In genomic region chr21:36141513-36141925, GRCh38 we compare ENCODE assay signal across 9 cellular contexts. TPM values are rescaled to one million over a fixed set of nuclear protein-coding genes. Genes with fewer than 3 reads are reported as not detected.
DNase-seq lines count a peak whose midpoint lies in the region; ATAC-seq and TF ChIP-seq lines count a peak whose summit lies in the region.
"Had no signal": no experiment of that assay in that cellular context is flagged by ENCODE, and none has a peak within 500 bp of the region (broad histone marks: within the 10 kb centered on the region; RNA-seq: fewer than 3 reads in every experiment).

No MANE protein-coding gene starts in this region.

- H3K27me3 ChIP-seq in heart left ventricle (no peaks in the 10 kb centered on the region), psoas muscle (ENCODE audit: insufficient read depth in 3 of 3, low read length in 2 of 3) (no peaks in the 10 kb centered on the region)

- intact Hi-C loops in heart left ventricle (cut with DNase I) (loop anchor here in 9 of 10 donors (1.0 to 5.0 kb wide), 4 partner anchors 66 to 191 kb away; no protein-coding TSS in a partner anchor), psoas muscle (cut with DNase I) (loop anchor here (1.0 to 5.0 kb wide), 4 partner anchors 68 to 191 kb away; no protein-coding TSS in a partner anchor)

- no peak for TF ChIP-seq POLR2A in heart left ventricle (IDR thresholded peaks at IDR 0.05)

- H3K4me3 Mint-ChIP-seq in activated naive CD8-positive, alpha-beta T cell treated with anti-CD3 and anti-CD28 coated beads, Interleukin-2, amount 50 U/mL, for 24 hours: no peak overlapping the region

- H3K27ac ChIP-seq in heart left ventricle (no peak overlapping the region), psoas muscle (no peak overlapping the region)

- peak; percentile 73 for ATAC-seq in HG02840 (IDR thresholded peaks at IDR 0.05; ENCODE audit: low FRiP score, unreplicated experiment)
- peak; percentile 98 for ATAC-seq in activated naive CD8-positive, alpha-beta T cell treated with anti-CD3 and anti-CD28 coated beads, Interleukin-2, amount 50 U/mL, for 24 hours
- ATAC-seq in heart left ventricle: peak; percentile 75 to 90 (median 83)
- ATAC-seq in psoas muscle: peak; percentile 93 to 98 (median 96)

- DNase-seq in GM12865 (ENCODE audit: low read depth) (peak; percentile 93), NCI-H1694 treated with DMSO at 0.1 percent for 48 hours (lab: John Stamatoyannopoulos, UW) (peak; percentile 93), T follicular helper cell (ENCODE audit: low read depth) (peak; percentile 85), heart left ventricle (peak in 4 of 5 donors; percentile 72 to 77 (median 76)), psoas muscle (peak; percentile 53 to 85), 8988T (no peak)
- peak; percentile 80 for DNase-seq in activated naive CD8-positive, alpha-beta T cell treated with anti-CD3 and anti-CD28 coated beads, Interleukin-2, amount 50 U/mL, for 24 hours

- H3K9me3 ChIP-seq in heart left ventricle: no peaks in the 10 kb centered on the region
- H3K9me3 ChIP-seq in psoas muscle: no peaks in the 10 kb centered on the region

- no peak overlapping the region for H3K27ac Mint-ChIP-seq in activated naive CD8-positive, alpha-beta T cell treated with anti-CD3 and anti-CD28 coated beads, Interleukin-2, amount 50 U/mL, for 24 hours

- 15 to 20% (median 17%) methylated on average over 6 of the region's 6 CpGs for whole genome bisulfite sequencing in heart left ventricle, 4 donors
- WGBS in psoas muscle, 3 donors: 9 to 16% (median 15%) methylated on average over 6 of the region's 6 CpGs

- peaks cover 13% of the 10 kb centered on the region for H3K4me1 Mint-ChIP-seq in activated naive CD8-positive, alpha-beta T cell treated with anti-CD3 and anti-CD28 coated beads, Interleukin-2, amount 50 U/mL, for 24 hours

- TF ChIP-seq CTCF in GM12865 (IDR thresholded peaks at IDR 0.05; ENCODE audit: insufficient read depth, low read depth, low read length, missing control alignments) (peak; percentile 85), heart left ventricle (IDR thresholded peaks at IDR 0.05) (peak; percentile 70 to 89 (median 80)), psoas muscle (IDR thresholded peaks at IDR 0.05) (peak; percentile 89)

- H3K9me3 Mint-ChIP-seq in activated naive CD8-positive, alpha-beta T cell treated with anti-CD3 and anti-CD28 coated beads, Interleukin-2, amount 50 U/mL, for 24 hours: no peaks in the 10 kb centered on the region

- H3K4me1 ChIP-seq in heart left ventricle (peaks cover 0 to 13% (median 3%) of the 10 kb centered on the region in 12 donors), psoas muscle (no peaks in the 10 kb centered on the region)

- no peaks in the 10 kb centered on the region for H3K36me3 Mint-ChIP-seq in activated naive CD8-positive, alpha-beta T cell treated with anti-CD3 and anti-CD28 coated beads, Interleukin-2, amount 50 U/mL, for 24 hours (ENCODE audit: low read depth)

- peaks cover 0 to 65% (median 15%) of the 10 kb centered on the region in 9 donors for H3K36me3 ChIP-seq in heart left ventricle
- H3K36me3 ChIP-seq in psoas muscle (ENCODE audit: insufficient read depth in 1 of 2, low read depth in 1 of 2): peaks cover 0 to 3% of the 10 kb centered on the region in 2 donors

- no peak overlapping the region for H3K4me3 ChIP-seq in GM12865 (ENCODE audit: low read depth, low read length)
- no peak overlapping the region for H3K4me3 ChIP-seq in heart left ventricle
- H3K4me3 ChIP-seq in psoas muscle: no peak overlapping the region
- H3K4me3 ChIP-seq: skin epidermis had no signal

- H3K27me3 Mint-ChIP-seq in activated naive CD8-positive, alpha-beta T cell treated with anti-CD3 and anti-CD28 coated beads, Interleukin-2, amount 50 U/mL, for 24 hours: no peaks in the 10 kb centered on the region

RNA-seq across cellular contexts. Expression of gene CBR3, which starts 6.6 kb away (rescaled TPM):
- total RNA-seq in heart left ventricle: 1 to 10 TPM; 1.4 to 5.5 (median 2.9) TPM
- 1 to 10 TPM; 2.7 to 4.2 TPM for polyA plus RNA-seq in heart left ventricle
- total RNA-seq in psoas muscle: 1 to 10 TPM in 3 of 4 donors, under 1 TPM in 1; 0.64 to 1.9 (median 1.2) TPM
- polyA plus RNA-seq in psoas muscle: 1 to 10 TPM; 1.2 to 1.8 (median 1.8) TPM

RNA-seq across cellular contexts. Expression of gene DOP1B, which starts 15.1 kb away (rescaled TPM):
- 10 to 100 TPM; 10.6 to 26.5 (median 15.5) TPM for total RNA-seq in heart left ventricle
- 1 to 10 TPM; 5.1 to 6.1 TPM for polyA plus RNA-seq in heart left ventricle
- total RNA-seq in psoas muscle: 10 to 100 TPM; 12.8 to 20.7 (median 14.3) TPM
- 1 to 10 TPM; 3.1 to 7.4 (median 4.7) TPM for polyA plus RNA-seq in psoas muscle
